19 cellular contexts compared by ENCODE assay signal in the genomic region with DNA sequence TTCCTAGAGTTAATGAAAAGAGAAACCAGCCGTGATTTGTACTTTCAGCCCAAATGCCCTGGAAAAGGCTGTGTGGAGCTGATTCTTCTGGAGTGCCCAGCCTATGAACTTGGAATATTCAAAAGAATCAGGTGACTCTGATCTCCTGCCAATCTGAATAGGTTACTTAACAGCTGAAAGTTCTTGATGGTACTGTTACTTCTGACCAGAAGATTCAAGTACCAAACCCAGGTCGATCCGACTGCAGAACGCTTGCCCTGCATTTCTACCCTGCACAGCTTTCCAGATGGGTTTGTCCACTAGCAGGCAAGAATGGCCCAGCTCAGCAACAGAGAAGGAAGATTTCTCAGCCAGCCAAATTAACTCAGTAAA.
"Had no signal": no experiment of that assay in that cellular context is flagged by ENCODE, and none has a peak within 500 bp of the region (broad histone marks: within the 10 kb centered on the region; RNA-seq: fewer than 3 reads in every experiment).

No MANE protein-coding gene starts in this region.

- DNase-seq: activated CD4-positive, alpha-beta memory T cell treated with anti-CD3 and anti-CD28 coated beads for 36 hours; activated CD4-positive, alpha-beta T cell treated with anti-CD3 and anti-CD28 coated beads for 36 hours; activated CD4-positive, alpha-beta T cell treated with anti-CD3 and anti-CD28 coated beads, Interleukin-2, amount 10 ng/mL, durations not matched to agents 24 days and 14 days; activated CD4-positive, CD25-positive, alpha-beta regulatory T cell; activated CD4-positive, CD25-positive, alpha-beta regulatory T cell treated with anti-CD3 and anti-CD28 coated beads, Interleukin-2, amount 50 U/mL, for 72 hours; activated CD8-positive, alpha-beta memory T cell treated with anti-CD3 and anti-CD28 coated beads, Interleukin-2, amount 10 ng/mL, durations not matched to agents 7 days and 5 days; activated CD8-positive, alpha-beta memory T cell treated with anti-CD3 and anti-CD28 coated beads, Interleukin-2, amount 50 U/mL, for 4 hours; activated CD8-positive, alpha-beta T cell treated with anti-CD3 and anti-CD28 coated beads, Interleukin-2, amount 10 ng/mL, durations not matched to agents 7 days and 5 days; activated effector memory CD4-positive, alpha-beta T cell treated with anti-CD3 and anti-CD28 coated beads, Interleukin-2, amount 50 U/mL, for 16 hours; activated naive CD4-positive, alpha-beta T cell treated with anti-CD3 and anti-CD28 coated beads for 36 hours; activated naive CD8-positive, alpha-beta T cell treated with anti-CD3 and anti-CD28 coated beads for 36 hours; activated naive CD8-positive, alpha-beta T cell treated with anti-CD3 and anti-CD28 coated beads, Interleukin-2, amount 50 U/mL, for 24 hours; activated T-cell treated with anti-CD3 and anti-CD28 coated beads, Interleukin-2, amount 50 U/mL, for 1 hour; activated T-cell treated with anti-CD3 and anti-CD28 coated beads, Interleukin-2, amount 50 U/mL, for 48 hours; caudate nucleus; effector CD8-positive, alpha-beta T cell; foreskin fibroblast had no signal

- H3K9me3 ChIP-seq: ascending aorta had no signal

- H3K27me3 ChIP-seq: ascending aorta had no signal

- H3K36me3 ChIP-seq: ascending aorta had no signal

- H3K4me3 ChIP-seq: ascending aorta had no signal

- H3K27ac ChIP-seq: ascending aorta, epithelial cell of prostate had no signal

- ATAC-seq: activated CD4-positive, alpha-beta T cell treated with anti-CD3 and anti-CD28 coated beads for 36 hours; activated CD8-positive, alpha-beta memory T cell treated with anti-CD3 and anti-CD28 coated beads, Interleukin-2, amount 10 ng/mL, durations not matched to agents 7 days and 5 days; activated CD8-positive, alpha-beta T cell treated with anti-CD3 and anti-CD28 coated beads, Interleukin-2, amount 10 ng/mL, durations not matched to agents 7 days and 5 days; activated naive CD8-positive, alpha-beta T cell treated with anti-CD3 and anti-CD28 coated beads, Interleukin-2, amount 50 U/mL, for 24 hours had no signal
